ENCODE assay signal across 15 cellular contexts in the genomic region with DNA sequence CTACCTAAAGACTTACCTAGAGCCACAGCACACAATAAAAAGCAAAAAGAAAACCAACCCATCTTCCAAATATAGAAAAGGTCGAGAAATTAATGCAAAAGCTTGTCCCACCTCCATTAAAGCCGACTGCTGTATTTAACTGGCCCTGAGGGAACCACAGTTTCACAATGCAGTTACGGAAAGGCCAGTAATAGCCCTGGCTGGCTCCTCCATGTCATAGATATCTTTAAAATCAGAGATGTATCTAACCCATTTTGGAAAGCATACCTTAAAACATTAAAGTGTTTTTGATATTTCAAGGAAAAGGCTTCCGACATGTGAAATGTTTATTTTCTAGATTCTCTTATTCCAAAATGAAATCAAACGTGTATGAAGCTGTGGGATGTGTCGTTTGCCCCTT.
"Had no signal": no experiment of that assay in that cellular context is flagged by ENCODE, and none has a peak within 500 bp of the region (broad histone marks: within the 10 kb centered on the region; RNA-seq: fewer than 3 reads in every experiment).

No MANE protein-coding gene starts in this region.

- ATAC-seq: naive thymus-derived CD8-positive, alpha-beta T cell; stimulated activated naive CD8-positive, alpha-beta T cell treated with anti-CD3 and anti-CD28 coated beads, Interleukin-15, Interleukin-2, amounts not matched to agents 100 U/mL and 50 U/mL, for 24 hours had no signal

- H3K9me3 ChIP-seq: colonic mucosa, esophagus squamous epithelium, neutrophil, sigmoid colon, suprapubic skin had no signal

- H3K4me1 ChIP-seq: colonic mucosa, esophagus squamous epithelium, suprapubic skin had no signal

- H3K27me3 Mint-ChIP-seq: naive thymus-derived CD8-positive, alpha-beta T cell; progenitor cell of endocrine pancreas; type B pancreatic cell had no signal

- H3K27me3 ChIP-seq: colonic mucosa, esophagus squamous epithelium, neutrophil, sigmoid colon, suprapubic skin had no signal

- DNase-seq: activated CD4-positive, alpha-beta T cell treated with anti-CD3 and anti-CD28 coated beads for 48 hours; activated naive CD4-positive, alpha-beta T cell treated with Interleukin-2 at 50 U/mL for 16 hours; caudate nucleus; colonic mucosa; esophagus squamous epithelium; foreskin fibroblast; head of caudate nucleus; naive thymus-derived CD8-positive, alpha-beta T cell; sigmoid colon; stimulated activated CD4-positive, alpha-beta T cell treated with anti-CD3 and anti-CD28 coated beads, Interleukin-12 subunit alpha, Interleukin-12 subunit beta, amount 100 ng/mL, for 4 hours; stimulated activated naive CD8-positive, alpha-beta T cell treated with anti-CD3 and anti-CD28 coated beads, Interleukin-15, Interleukin-2, amounts not matched to agents 100 U/mL and 50 U/mL, for 24 hours had no signal

- H3K4me3 ChIP-seq: colonic mucosa, esophagus squamous epithelium, sigmoid colon, suprapubic skin had no signal

- H3K27ac Mint-ChIP-seq: naive thymus-derived CD8-positive, alpha-beta T cell; progenitor cell of endocrine pancreas; type B pancreatic cell had no signal

- H3K36me3 Mint-ChIP-seq: naive thymus-derived CD8-positive, alpha-beta T cell; type B pancreatic cell had no signal

- H3K4me3 Mint-ChIP-seq: naive thymus-derived CD8-positive, alpha-beta T cell; type B pancreatic cell had no signal

- H3K9me3 Mint-ChIP-seq: naive thymus-derived CD8-positive, alpha-beta T cell; type B pancreatic cell had no signal

- H3K36me3 ChIP-seq: colonic mucosa, esophagus squamous epithelium, neutrophil, sigmoid colon, suprapubic skin had no signal
